Comparison of ENCODE assay signal across 19 cellular contexts in the genomic region with DNA sequence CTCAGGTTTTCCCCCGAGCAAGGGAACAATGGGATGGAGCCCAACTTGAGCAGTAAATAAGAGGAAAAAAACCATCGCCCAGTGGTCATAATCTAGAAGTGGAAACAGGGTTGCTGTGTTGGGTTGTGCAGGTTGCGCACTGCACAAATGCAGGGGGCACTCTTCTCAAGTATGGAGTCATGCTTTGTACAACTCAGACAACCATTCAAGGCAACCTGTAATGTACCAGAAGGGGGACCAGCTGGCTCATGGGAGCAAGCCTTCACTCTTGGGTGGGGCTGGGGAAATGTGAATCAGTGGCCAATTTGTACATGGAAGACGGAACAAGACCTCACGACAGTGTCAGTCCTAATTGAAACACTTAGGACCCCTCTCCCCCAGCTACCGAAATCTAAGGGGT. TPM values are rescaled to one million over a fixed set of nuclear protein-coding genes. Genes with fewer than 3 reads are reported as not detected.
A peak's percentile ranks its signal among the peaks of the same experiment; 100 is the strongest.
DNase-seq lines count a peak whose midpoint lies in the region; ATAC-seq and TF ChIP-seq lines count a peak whose summit lies in the region.
"Had no signal": no experiment of that assay in that cellular context is flagged by ENCODE, and none has a peak within 500 bp of the region (broad histone marks: within the 10 kb centered on the region; RNA-seq: fewer than 3 reads in every experiment).

No MANE protein-coding gene starts in this region.

- no peak overlapping the region for H2AFZ ChIP-seq in OCI-LY1 (ENCODE audit: low read length)

- H3K36me3 ChIP-seq in OCI-LY1 (ENCODE audit: insufficient read depth, low read length) = no peaks in the 10 kb centered on the region
- H3K36me3 ChIP-seq: cardiac muscle cell, MG63, ovary, upper lobe of left lung had no signal

- no peaks in the 10 kb centered on the region for H3K9me2 ChIP-seq in OCI-LY1 (ENCODE audit: low read depth, low read length)

- DNase-seq in DMS 273 (lab: John Stamatoyannopoulos, UW; ENCODE audit: unreplicated experiment) (peak; percentile 72), DMS 273 treated with DMSO at 0.1 percent for 48 hours (lab: John Stamatoyannopoulos, UW) (no peak), foreskin keratinocyte (no peak), posterior vena cava (ENCODE audit: low spot score) (peak; percentile 35), NCI-H2029 (lab: John Stamatoyannopoulos, UW) (no peak), cardiac septum (ENCODE audit: low spot score) (no peak), NCI-H2029 treated with DMSO at 0.1 percent for 48 hours (lab: John Stamatoyannopoulos, UW) (no peak)
- DNase-seq: activated CD4-positive, alpha-beta T cell treated with anti-CD3 and anti-CD28 coated beads for 4 hours; MG63; ovary; stimulated activated CD4-positive, alpha-beta T cell treated with anti-CD3 and anti-CD28 coated beads, Interleukin-2, amount 100 ng/mL, for 24 hours; stimulated activated naive CD8-positive, alpha-beta T cell treated with anti-CD3 and anti-CD28 coated beads, Interleukin-15, amount 100 ng/mL, for 72 hours; upper lobe of left lung had no signal

- H3K9ac ChIP-seq in OCI-LY1 (ENCODE audit: low read length) = no peak overlapping the region

- H3K4me3 ChIP-seq in OCI-LY1 (ENCODE audit: low read depth, low read length, poor library complexity, severe bottlenecking) = no peak overlapping the region
- H3K4me3 ChIP-seq: cardiac muscle cell, MG63, ovary, upper lobe of left lung had no signal

- H3K27ac ChIP-seq in OCI-LY1 (ENCODE audit: low read depth, low read length, poor library complexity, severe bottlenecking) (no peak overlapping the region), foreskin keratinocyte (no peak overlapping the region)
- H3K27ac ChIP-seq: 22Rv1, cardiac muscle cell, ovary had no signal

- intact Hi-C loops in posterior vena cava (cut with DNase I) (no loop called here), cardiac septum (cut with DNase I) (no loop called here)

- TF ChIP-seq CTCF in OCI-LY1 (IDR thresholded peaks at IDR 0.05; ENCODE audit: low read length) = peak; percentile 40; the same call in 1 of the 2 replicates
- peak; percentile 21 for TF ChIP-seq CTCF in foreskin keratinocyte (conservative IDR thresholded peaks at IDR 0.05)

- H3K79me2 ChIP-seq in OCI-LY1 (ENCODE audit: insufficient read depth, low read length) = no peaks in the 10 kb centered on the region

- H3K27me3 ChIP-seq in OCI-LY1 (ENCODE audit: insufficient read depth, low read length) (no peaks in the 10 kb centered on the region), foreskin keratinocyte (no peaks in the 10 kb centered on the region)
- H3K27me3 ChIP-seq: cardiac muscle cell, MG63, ovary, upper lobe of left lung had no signal

- H3F3A ChIP-seq in OCI-LY1 (ENCODE audit: insufficient read depth, low read length) = no peaks in the 10 kb centered on the region

- no peaks in the 10 kb centered on the region for H3K9me3 ChIP-seq in OCI-LY1 (ENCODE audit: low read length)
- H3K9me3 ChIP-seq: MG63, ovary, upper lobe of left lung had no signal

- H3K4me1 ChIP-seq in OCI-LY1 (ENCODE audit: insufficient read depth, low read length, severe bottlenecking) = peaks cover 49% of the 10 kb centered on the region
- H3K4me1 ChIP-seq in foreskin keratinocyte = peaks cover 6% of the 10 kb centered on the region

- no peak for ATAC-seq in foreskin keratinocyte
- ATAC-seq: esophagus mucosa; left lobe of liver; Right ventricle myocardium inferior; stimulated activated naive CD8-positive, alpha-beta T cell treated with anti-CD3 and anti-CD28 coated beads, Interleukin-15, amount 100 ng/mL, for 72 hours had no signal

- no peak overlapping the region for H3K4me2 ChIP-seq in OCI-LY1 (ENCODE audit: low read length)

- no peaks in the 10 kb centered on the region for H4K20me1 ChIP-seq in OCI-LY1 (ENCODE audit: insufficient read depth, low read length)

RNA-seq across cellular contexts. Expression of a gene that starts 23.9 kb away (rescaled TPM):
- total RNA-seq in foreskin keratinocyte = 91.8 and 109 TPM in 2 replicates
- polyA plus RNA-seq in foreskin keratinocyte = 83.9 and 86.1 TPM in 2 replicates
- total RNA-seq in posterior vena cava = 10 to 100 TPM; 70.0 to 76.4 TPM
- 40.5 TPM for total RNA-seq in cardiac septum

RNA-seq across cellular contexts. Expression of a gene that starts 57.7 kb away (rescaled TPM):
- total RNA-seq in foreskin keratinocyte (11.5 and 14.2 TPM in 2 replicates), posterior vena cava (10 to 100 TPM; 17.9 to 19.7 TPM), cardiac septum (31.2 TPM)
- polyA plus RNA-seq in foreskin keratinocyte = 7.9 and 11.4 TPM in 2 replicates

Comparison
In these comparisons a context has a peak if more than half of its experiments do, and no peak if none do; other contexts are left out.
1. DNase-seq: peak in DMS 273 (single experiment) and posterior vena cava (single experiment); none in DMS 273 treated with DMSO at 0.1 percent for 48 hours (single experiment), foreskin keratinocyte (0 of 2), NCI-H2029 (single experiment), cardiac septum (single experiment) and NCI-H2029 treated with DMSO at 0.1 percent for 48 hours (single experiment).